Comparison of ENCODE assay signal across 17 cellular contexts in the genomic region with DNA sequence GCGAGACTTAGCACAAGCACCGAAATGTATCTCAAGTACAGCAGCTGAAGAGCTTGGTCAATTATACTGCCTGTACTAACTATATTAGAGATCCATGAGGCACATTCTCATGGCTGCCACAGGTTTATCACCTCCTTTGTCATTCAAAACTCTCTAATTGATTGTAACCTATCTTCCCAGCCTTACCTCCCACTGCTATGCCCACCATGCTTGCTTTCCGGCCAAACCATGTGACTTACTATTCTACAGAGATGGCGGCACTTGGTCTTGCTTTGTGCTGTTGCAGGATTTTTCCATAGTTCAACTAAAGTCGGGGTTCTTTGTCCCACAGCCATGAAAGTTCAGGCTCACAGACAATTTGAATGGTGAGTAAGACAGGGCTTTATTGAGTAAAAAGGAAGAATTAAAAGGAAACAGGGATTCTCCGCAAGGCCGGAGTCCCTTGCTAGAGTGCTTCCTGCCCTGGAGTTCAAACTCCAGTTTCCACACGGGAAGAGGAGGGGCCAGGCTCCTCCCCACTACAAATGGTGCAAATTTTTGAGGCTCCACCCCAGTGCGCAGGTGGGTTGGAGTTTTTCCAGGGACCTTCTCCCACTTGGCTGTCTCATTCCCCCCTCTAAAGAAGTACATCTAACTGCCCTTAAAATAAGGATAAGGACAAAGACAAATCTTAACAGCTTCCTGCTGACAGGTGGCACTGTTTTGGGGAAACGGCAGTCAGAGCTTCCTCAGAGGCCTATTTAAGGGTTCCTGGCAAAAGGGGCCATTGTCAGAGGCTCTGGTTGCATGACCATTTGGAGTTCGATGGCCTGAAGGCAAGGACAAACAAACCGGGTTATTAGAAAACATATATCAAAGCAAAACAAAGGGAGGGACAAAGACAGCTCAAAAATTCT. TPM values are rescaled to one million over a fixed set of nuclear protein-coding genes. Genes with fewer than 3 reads are reported as not detected.
A peak's percentile ranks its signal among the peaks of the same experiment; 100 is the strongest.
DNase-seq lines count a peak whose midpoint lies in the region; ATAC-seq, FAIRE-seq and TF ChIP-seq lines count a peak whose summit lies in the region.
"Had no signal": no experiment of that assay in that cellular context is flagged by ENCODE, and none has a peak within 500 bp of the region (broad histone marks: within the 10 kb centered on the region; RNA-seq: fewer than 3 reads in every experiment).

No MANE protein-coding gene starts in this region.

- no peaks in the 10 kb centered on the region for H3K79me2 ChIP-seq in HCT116 (ENCODE audit: insufficient read depth, low read length)
- H3K79me2 ChIP-seq in GM12878 (ENCODE audit: control insufficient read depth, insufficient read depth, low read length), result no peaks in the 10 kb centered on the region

- H3K4me3 Mint-ChIP-seq in activated T-helper 2 cell treated with anti-CD3 and anti-CD28 coated beads, Interferon-gamma antibody, Interleukin-2, Interleukin-4, amounts not matched to agents 10 μg/mL and 5 μg/mL and 100 μg/mL, durations not matched to agents 14 hours and 24 hours and 36 hours (ENCODE audit: low read depth), result no peak overlapping the region
- H3K4me3 Mint-ChIP-seq: activated naive CD4-positive, alpha-beta T cell treated with anti-CD3 and anti-CD28 coated beads for 36 hours; T-cell had no signal

- H3K36me3 ChIP-seq in HCT116 (ENCODE audit: control insufficient read depth in 1 of 2, insufficient read depth in 2 of 2, low read length in 2 of 2) (no peaks in the 10 kb centered on the region), GM12878 (ENCODE audit: control insufficient read depth in 2 of 2, insufficient read depth in 2 of 2, low read length in 1 of 2) (no peaks in the 10 kb centered on the region), right lobe of liver (no peaks in the 10 kb centered on the region), HAP-1 (replicated peaks) (no peaks in the 10 kb centered on the region)
- H3K36me3 ChIP-seq: pancreas had no signal

- no peak overlapping the region for H2AFZ ChIP-seq in HCT116 (ENCODE audit: low read depth, low read length, poor library complexity, severe bottlenecking)
- H2AFZ ChIP-seq in GM12878 (ENCODE audit: control insufficient read depth, low read depth, low read length), result no peak overlapping the region

- peaks cover 5% of the 10 kb centered on the region for H3K27me3 Mint-ChIP-seq in activated T-helper 2 cell treated with anti-CD3 and anti-CD28 coated beads, Interferon-gamma antibody, Interleukin-2, Interleukin-4, amounts not matched to agents 10 μg/mL and 5 μg/mL and 100 μg/mL, durations not matched to agents 14 hours and 24 hours and 36 hours (ENCODE audit: low read depth)

- SMC1A ChIA-PET in GM12878 (lab: Charles Lee; ENCODE audit: uncharacterized antibody, unreplicated experiment), result no interaction called here

- BruUV-seq in HCT116 (replicated peaks; lab: Mats Ljungman, UMichigan) (no TSS peak), GM12878 (replicated peaks; lab: Mats Ljungman, UMichigan) (no TSS peak)

- no peaks in the 10 kb centered on the region for H3K9me3 Mint-ChIP-seq in activated T-helper 2 cell treated with anti-CD3 and anti-CD28 coated beads, Interferon-gamma antibody, Interleukin-2, Interleukin-4, amounts not matched to agents 10 μg/mL and 5 μg/mL and 100 μg/mL, durations not matched to agents 14 hours and 24 hours and 36 hours
- H3K9me3 Mint-ChIP-seq: activated naive CD4-positive, alpha-beta T cell treated with anti-CD3 and anti-CD28 coated beads for 36 hours; T-cell had no signal

- H3K4me3 ChIP-seq in AG10803 (ENCODE audit: low read length), result no peak overlapping the region
- H3K4me3 ChIP-seq in HCT116 (replicated peaks in 1 of 2; ENCODE audit: low read depth in 1 of 2, low read length in 2 of 2), result no peak overlapping the region
- H3K4me3 ChIP-seq in GM12878, result no peak overlapping the region
- H3K4me3 ChIP-seq in right lobe of liver, result peak overlapping the region in 2 of 3 donors; percentile 3 to 12
- H3K4me3 ChIP-seq in HAP-1, result no peak overlapping the region
- H3K4me3 ChIP-seq: pancreas had no signal

- TF ChIP-seq CTCF in AG10803 (conservative IDR thresholded peaks at IDR 0.05; ENCODE audit: low read length), result 0 out of 2 replicates have a peak, but pooled peaks have one; percentile 3
- TF ChIP-seq CTCF in HCT116 (IDR thresholded peaks at IDR 0.05 in 2 of 3, conservative IDR thresholded peaks at IDR 0.05 in 1 of 3; ENCODE audit: borderline replicate concordance in 1 of 3, insufficient read depth in 1 of 3, low read depth in 2 of 3, low read length in 2 of 3), result peak in 2 of 3 experiments; percentile 8 to 25; a peak in 1 of 6 replicates
- TF ChIP-seq CTCF in GM12878 (IDR thresholded peaks at IDR 0.05 in 2 of 3, conservative IDR thresholded peaks at IDR 0.05 in 1 of 3; ENCODE audit: control insufficient read depth in 2 of 3, extremely low read depth in 1 of 3, insufficient read depth in 1 of 3, low read depth in 3 of 3, low read length in 3 of 3), result no peak
- peak in 1 of 4 donors; percentile 6 for TF ChIP-seq CTCF in right lobe of liver (IDR thresholded peaks at IDR 0.05)

- no peak for TF ChIP-seq EP300 in GM12878 (IDR thresholded peaks at IDR 0.05; ENCODE audit: borderline replicate concordance in 1 of 2, control insufficient read depth in 1 of 2, low read depth in 2 of 2, low read length in 2 of 2)

- no peaks in the 10 kb centered on the region for H3K4me1 ChIP-seq in HCT116 (ENCODE audit: control insufficient read depth in 1 of 2, insufficient read depth in 2 of 2, low read length in 2 of 2)
- H3K4me1 ChIP-seq in GM12878 (ENCODE audit: control insufficient read depth, insufficient read depth, low read length), result no peaks in the 10 kb centered on the region
- peaks cover 0 to 11% (median 6%) of the 10 kb centered on the region in 4 donors for H3K4me1 ChIP-seq in right lobe of liver
- H3K4me1 ChIP-seq in HAP-1, result peaks cover 14% of the 10 kb centered on the region

- intact Hi-C loops in HCT116 (cut with micrococcal nuclease), result no loop called here
- intact Hi-C loops in GM12878 (cut with micrococcal nuclease; ENCODE audit: unreplicated experiment), result no loop called here
- intact Hi-C loops in right lobe of liver (cut with DNase I), result no loop called here
- intact Hi-C loops in activated T-helper 2 cell treated with anti-CD3 and anti-CD28 coated beads, Interferon-gamma antibody, Interleukin-2, Interleukin-4, amounts not matched to agents 10 μg/mL and 5 μg/mL and 100 μg/mL, durations not matched to agents 14 hours and 24 hours and 36 hours (cut with micrococcal nuclease), result no loop called here

- TF ChIP-seq RAD21 in HCT116 (IDR thresholded peaks at IDR 0.05; ENCODE audit: low read depth) (no peak), GM12878 (IDR thresholded peaks at IDR 0.05; ENCODE audit: insufficient read depth, low read depth, low read length) (no peak)

- no peaks in the 10 kb centered on the region for H3K4me1 Mint-ChIP-seq in activated T-helper 2 cell treated with anti-CD3 and anti-CD28 coated beads, Interferon-gamma antibody, Interleukin-2, Interleukin-4, amounts not matched to agents 10 μg/mL and 5 μg/mL and 100 μg/mL, durations not matched to agents 14 hours and 24 hours and 36 hours (ENCODE audit: low read depth)
- H3K4me1 Mint-ChIP-seq: T-cell had no signal

- no peaks in the 10 kb centered on the region for H4K20me1 ChIP-seq in HCT116 (ENCODE audit: insufficient read depth)
- no peaks in the 10 kb centered on the region for H4K20me1 ChIP-seq in GM12878 (ENCODE audit: control insufficient read depth, insufficient read depth)

- RAD21 ChIA-PET in HCT116 (lab: Charles Lee; ENCODE audit: low non-redundant PET in 1 of 2, low total read pairs in 2 of 2, uncharacterized antibody in 2 of 2, unreplicated experiment in 2 of 2), result no interaction called here
- RAD21 ChIA-PET in GM12878 (lab: Charles Lee; ENCODE audit: unreplicated experiment), result no interaction called here

- H3K27me3 ChIP-seq in HCT116 (ENCODE audit: insufficient read depth, low read length) (no peaks in the 10 kb centered on the region), GM12878 (replicated peaks in 1 of 2; ENCODE audit: control insufficient read depth in 2 of 2, insufficient read depth in 2 of 2, low read length in 1 of 2) (no peaks in the 10 kb centered on the region; a peak in 1 of 4 replicates), right lobe of liver (no peaks in the 10 kb centered on the region), HAP-1 (ENCODE audit: low read depth) (no peaks in the 10 kb centered on the region)
- H3K27me3 ChIP-seq: pancreas had no signal

- TF ChIP-seq POLR2A in HCT116 (IDR thresholded peaks at IDR 0.05; ENCODE audit: borderline replicate concordance, extremely low read depth, insufficient read depth, insufficient read length) (no peak), GM12878 (IDR thresholded peaks at IDR 0.05; ENCODE audit: low read depth, low read length) (no peak), right lobe of liver (IDR thresholded peaks at IDR 0.05) (peak; percentile 37)

- in situ Hi-C loops in GM12878 (cut with MboI) (no loop called here), HAP-1 (cut with MboI; ENCODE audit: low sequenced_read_pairs) (no loop called here)

- H3K27ac Mint-ChIP-seq in activated T-helper 2 cell treated with anti-CD3 and anti-CD28 coated beads, Interferon-gamma antibody, Interleukin-2, Interleukin-4, amounts not matched to agents 10 μg/mL and 5 μg/mL and 100 μg/mL, durations not matched to agents 14 hours and 24 hours and 36 hours, result no peak overlapping the region
- H3K27ac Mint-ChIP-seq: activated naive CD4-positive, alpha-beta T cell treated with anti-CD3 and anti-CD28 coated beads for 36 hours; T-cell had no signal

- H3K9me2 ChIP-seq in HCT116 (ENCODE audit: insufficient read depth), result no peaks in the 10 kb centered on the region

- ATAC-seq in HCT116 (peak; percentile 73), GM12878 (no peak), right lobe of liver (peak; percentile 31 to 68 (median 47)), HG03571 (IDR thresholded peaks at IDR 0.05; ENCODE audit: unreplicated experiment) (no peak)
- ATAC-seq: T-cell had no signal

- H3K27ac ChIP-seq in HCT116 (ENCODE audit: low read depth, low read length) (no peak overlapping the region), GM12878 (ENCODE audit: control insufficient read depth, insufficient read depth) (no peak overlapping the region), right lobe of liver (peak overlapping the region in 1 of 3 donors; percentile 24)
- H3K27ac ChIP-seq: pancreas had no signal

- no peaks in the 10 kb centered on the region for H3K9me3 ChIP-seq in HCT116 (ENCODE audit: control insufficient read depth in 1 of 2, insufficient read depth in 1 of 2, low read depth in 1 of 2, low read length in 2 of 2)
- H3K9me3 ChIP-seq in GM12878 (replicated peaks; ENCODE audit: control insufficient read depth, insufficient read depth, low read length), result no peaks in the 10 kb centered on the region
- H3K9me3 ChIP-seq in right lobe of liver, result no peaks in the 10 kb centered on the region
- no peaks in the 10 kb centered on the region for H3K9me3 ChIP-seq in HAP-1
- H3K9me3 ChIP-seq: pancreas had no signal

- DNase-seq in AG10803 (ENCODE audit: low read depth), result no peak
- no peak for DNase-seq in HCT116 (ENCODE audit: low read depth, low spot score)
- no peak for DNase-seq in GM12878 (ENCODE audit: low read depth, low spot score)
- no peak for DNase-seq in right lobe of liver
- DNase-seq in globus pallidus (ENCODE audit: low spot score), result no peak
- no peak for DNase-seq in activated T-helper 2 cell treated with anti-CD3 and anti-CD28 coated beads, Interferon-gamma antibody, Interleukin-2, Interleukin-4, amounts not matched to agents 10 μg/mL and 5 μg/mL and 100 μg/mL, durations not matched to agents 14 hours and 24 hours and 36 hours (ENCODE audit: low spot score)
- no peak for DNase-seq in HAP-1 (ENCODE audit: low spot score in 2 of 2)
- DNase-seq: activated CD4-positive, alpha-beta T cell treated with anti-CD3 and anti-CD28 coated beads, Interleukin-2, amount 50 U/mL, for 48 hours; activated naive CD4-positive, alpha-beta T cell treated with anti-CD3 and anti-CD28 coated beads for 36 hours; aorta; NCI-H2171; NK-92 treated with Interleukin-12 subunit alpha and Interleukin-12 subunit beta, amount 100 ng/mL, for 24 hours; pancreas; T-cell had no signal

- POLR2A ChIA-PET in HCT116 (lab: Charles Lee) (no interaction called here), GM12878 (lab: Charles Lee) (no interaction called here)

- CTCF ChIA-PET in HCT116 (lab: Charles Lee), result interaction anchor here (0.8 to 1.3 kb wide), 4 partner anchors 8 to 247 kb away, joined by 3 to 4 read pairs (median 4); partner anchors contain the start of gene FMO4
- CTCF ChIA-PET in GM12878 (lab: Yijun Ruan, JAX), result interaction anchor here (1.0 to 1.5 kb wide), 3 partner anchors 8 to 100 kb away, joined by 3 to 5 read pairs (median 4); partner anchors contain the start of gene FMO4

- H3K4me2 ChIP-seq in HCT116 (ENCODE audit: low read length) (no peak overlapping the region), GM12878 (ENCODE audit: control insufficient read depth, insufficient read depth) (no peak overlapping the region)

- no peak overlapping the region for H3K9ac ChIP-seq in HCT116 (ENCODE audit: low read length)
- no peak overlapping the region for H3K9ac ChIP-seq in GM12878 (ENCODE audit: control insufficient read depth, insufficient read depth, low read length)

- H3K36me3 Mint-ChIP-seq in activated T-helper 2 cell treated with anti-CD3 and anti-CD28 coated beads, Interferon-gamma antibody, Interleukin-2, Interleukin-4, amounts not matched to agents 10 μg/mL and 5 μg/mL and 100 μg/mL, durations not matched to agents 14 hours and 24 hours and 36 hours (ENCODE audit: low read depth), result no peaks in the 10 kb centered on the region
- H3K36me3 Mint-ChIP-seq: T-cell had no signal

- peak; percentile 23 for FAIRE-seq in GM12878 (lab: Jason Lieb, UNC)
- FAIRE-seq: GM12891, pancreas, urothelium cell line had no signal

- 49% methylated on average over 12 of the region's 12 CpGs for WGBS in GM12878 (ENCODE audit: insufficient coverage, insufficient replicate concordance, low lambda C conversion rate, missing lambda C conversion rate)
- 59% methylated on average over 10 of the region's 12 CpGs for WGBS in right lobe of liver (ENCODE audit: insufficient coverage, low coverage, low lambda C conversion rate, missing lambda C conversion rate)

RNA-seq across cellular contexts. Expression of gene FMO2, which starts 28.7 kb away (rescaled TPM):
- 0.30 TPM for total RNA-seq in HCT116 (2021; ENCODE audit: unreplicated experiment)
- not detected in 2 replicates for polyA plus RNA-seq in HCT116 (2012)
- total RNA-seq in GM12878 (2013; cell fraction: nucleolus; rRNA removed), result not detected in 2 replicates
- total RNA-seq in GM12878 (2014; rRNA removed), result not detected in 2 replicates
- total RNA-seq in GM12878 (2014; rRNA removed; fragmentation: Illumina TruSeq; extraction: Trizol), result not detected in 2 replicates
- total RNA-seq in GM12878 (2021), result not detected in 2 replicates
- not detected for polyA plus RNA-seq in GM12878 (2011; ENCODE audit: low read depth)
- polyA plus RNA-seq in GM12878 (2011; rRNA removed), result not detected in 2 replicates
- not detected in 2 replicates for polyA plus RNA-seq in GM12878 (2011; cell fraction: cytosol; rRNA removed)
- polyA plus RNA-seq in GM12878 (2011; cell fraction: nucleus; rRNA removed), result not detected in 2 replicates
- polyA plus RNA-seq in GM12878 (2012), result not detected in 2 replicates
- not detected in 2 replicates for polyA plus RNA-seq in GM12878 (2014; fragmentation: Illumina TruSeq; extraction: Trizol)
- not detected for polyA plus RNA-seq in GM12878 (2014; fragmentation: Nextera tagmentation; extraction: Ambion mirVana)
- not detected in 2 replicates for polyA plus RNA-seq in GM12878 (2014; rRNA removed)
- polyA plus RNA-seq in GM12878 (2016; fragmentation: Nextera tagmentation; extraction: Ambion mirVana), result not detected
- polyA minus RNA-seq in GM12878 (2011; rRNA and poly(A)+ RNA removed), result not detected in 2 replicates
- polyA minus RNA-seq in GM12878 (2011; cell fraction: cytosol; rRNA and poly(A)+ RNA removed), result not detected in 2 replicates
- polyA minus RNA-seq in GM12878 (2011; cell fraction: nucleus; rRNA and poly(A)+ RNA removed), result not detected in 2 replicates
- total RNA-seq in right lobe of liver, result 1 to 10 TPM; 1.0 to 6.8 (median 3.9) TPM
- total RNA-seq in activated T-helper 2 cell treated with anti-CD3 and anti-CD28 coated beads, Interferon-gamma antibody, Interleukin-2, Interleukin-4, amounts not matched to agents 10 μg/mL and 5 μg/mL and 100 μg/mL, durations not matched to agents 14 hours and 24 hours and 36 hours, result not detected in 2 replicates
- total RNA-seq: activated naive CD4-positive, alpha-beta T cell treated with anti-CD3 and anti-CD28 coated beads for 36 hours had no signal

RNA-seq across cellular contexts. Expression of gene FMO1, which starts 34.5 kb away (rescaled TPM):
- total RNA-seq in HCT116 (2021; ENCODE audit: unreplicated experiment), result not detected
- 0.03 TPM in 1 of 2 replicates, not detected in the other for polyA plus RNA-seq in HCT116 (2012)
- not detected in 2 replicates for total RNA-seq in GM12878 (2013; cell fraction: nucleolus; rRNA removed)
- not detected in 2 replicates for total RNA-seq in GM12878 (2014; rRNA removed)
- total RNA-seq in GM12878 (2014; rRNA removed; fragmentation: Illumina TruSeq; extraction: Trizol), result not detected in 2 replicates
- total RNA-seq in GM12878 (2021), result not detected in 2 replicates
- not detected for polyA plus RNA-seq in GM12878 (2011; ENCODE audit: low read depth)
- polyA plus RNA-seq in GM12878 (2011; rRNA removed), result not detected in 2 replicates
- not detected in 2 replicates for polyA plus RNA-seq in GM12878 (2011; cell fraction: cytosol; rRNA removed)
- not detected in 2 replicates for polyA plus RNA-seq in GM12878 (2011; cell fraction: nucleus; rRNA removed)
- not detected in 2 replicates for polyA plus RNA-seq in GM12878 (2012)
- not detected in 2 replicates for polyA plus RNA-seq in GM12878 (2014; fragmentation: Illumina TruSeq; extraction: Trizol)
- polyA plus RNA-seq in GM12878 (2014; fragmentation: Nextera tagmentation; extraction: Ambion mirVana), result not detected
- polyA plus RNA-seq in GM12878 (2014; rRNA removed), result not detected in 2 replicates
- polyA plus RNA-seq in GM12878 (2016; fragmentation: Nextera tagmentation; extraction: Ambion mirVana), result not detected
- not detected in 2 replicates for polyA minus RNA-seq in GM12878 (2011; rRNA and poly(A)+ RNA removed)
- polyA minus RNA-seq in GM12878 (2011; cell fraction: cytosol; rRNA and poly(A)+ RNA removed), result not detected in 2 replicates
- not detected in 2 replicates for polyA minus RNA-seq in GM12878 (2011; cell fraction: nucleus; rRNA and poly(A)+ RNA removed)
- 1 to 10 TPM in 3 of 6 experiments, under 1 TPM in 3; 0.15 to 7.6 (median 2.5) TPM for total RNA-seq in right lobe of liver
- not detected in 2 replicates for total RNA-seq in activated T-helper 2 cell treated with anti-CD3 and anti-CD28 coated beads, Interferon-gamma antibody, Interleukin-2, Interleukin-4, amounts not matched to agents 10 μg/mL and 5 μg/mL and 100 μg/mL, durations not matched to agents 14 hours and 24 hours and 36 hours
- total RNA-seq: activated naive CD4-positive, alpha-beta T cell treated with anti-CD3 and anti-CD28 coated beads for 36 hours; T-cell had no signal

Comparison
In these comparisons a context has a peak if more than half of its experiments do, and no peak if none do; other contexts are left out.
1. H3K4me3 ChIP-seq: peak in right lobe of liver (2 of 3); none in AG10803 (single experiment), HCT116 (0 of 2), GM12878 (single experiment) and HAP-1 (single experiment).
2. CTCF ChIP-seq: peak in AG10803 (single experiment) and HCT116 (2 of 3); none in GM12878 (0 of 3).
3. ATAC-seq: peak in HCT116 (single experiment) and right lobe of liver (4 of 4); none in GM12878 (single experiment) and HG03571 (single experiment).